In genomic region chr16:2501938-2502900, GRCh38 we compare ENCODE assay signal across 11 cellular contexts.
A peak's percentile ranks its signal among the peaks of the same experiment; 100 is the strongest.
DNase-seq lines count a peak whose midpoint lies in the region.
"Had no signal": no experiment of that assay in that cellular context is flagged by ENCODE, and none has a peak within 500 bp of the region (broad histone marks: within the 10 kb centered on the region; RNA-seq: fewer than 3 reads in every experiment).

No MANE protein-coding gene starts in this region.

- H3K27me3 ChIP-seq in layer of hippocampus (ENCODE audit: control insufficient read depth, insufficient read depth, low read length) = no peaks in the 10 kb centered on the region
- H3K27me3 ChIP-seq: foreskin keratinocyte had no signal

- H3K27ac ChIP-seq in angular gyrus (ENCODE audit: low read depth, low read length) = peak overlapping the region; percentile 92
- H3K27ac ChIP-seq in layer of hippocampus (ENCODE audit: low read depth, low read length) = peak overlapping the region; percentile 77
- peak overlapping the region; percentile 58 for H3K27ac ChIP-seq in substantia nigra (ENCODE audit: low read depth, low read length, poor library complexity, severe bottlenecking)
- H3K27ac ChIP-seq: 22Rv1, foreskin keratinocyte, KMS-11 had no signal

- DNase-seq in NCI-H1092 (lab: John Stamatoyannopoulos, UW) (peak; percentile 79), NCI-H1092 treated with DMSO at 0.1 percent for 48 hours (lab: John Stamatoyannopoulos, UW) (no peak), substantia nigra (lab: John Stamatoyannopoulos, UW) (no peak), kidney tubule cell (ENCODE audit: low spot score) (no peak), MV-4-11 (lab: John Stamatoyannopoulos, UW) (no peak), NCI-H510A treated with DMSO at 0.1 percent for 48 hours (lab: John Stamatoyannopoulos, UW) (no peak)
- DNase-seq: foreskin keratinocyte had no signal
